In genomic region chr11:123654566-123655081, GRCh38 we compare ENCODE assay signal across 8 cellular contexts. TPM values are rescaled to one million over a fixed set of nuclear protein-coding genes. Genes with fewer than 3 reads are reported as not detected.
DNase-seq lines count a peak whose midpoint lies in the region; ATAC-seq and TF ChIP-seq lines count a peak whose summit lies in the region.

Gene SCN3B (minus strand): TSS chr11:123654624. CDS start chr11:123653801, 823 bp downstream.

- WGBS in upper lobe of left lung, 2 donors: 0 to 2% methylated on average over 21 to 24 of the region's 44 CpGs

- H3K27me3 Mint-ChIP-seq in naive B cell: peaks cover 43 to 45% (median 45%) of the 10 kb centered on the region in 3 donors

- peak; percentile 82 to 88 for DNase-seq in NCI-H2081 (lab: John Stamatoyannopoulos, UW)
- DNase-seq in activated T-cell treated with anti-CD3 and anti-CD28 coated beads, Interleukin-2, amount 50 U/mL, for 1 hour: peak; percentile 22
- peak; percentile 59 for DNase-seq in fibroblast of the aortic adventitia (ENCODE audit: low read depth)
- DNase-seq in naive B cell: peak; percentile 2
- DNase-seq in upper lobe of left lung: peak; percentile 29 to 88

- peaks cover 87% of the 10 kb centered on the region for H3K27me3 ChIP-seq in ACC112 (ENCODE audit: insufficient read depth, low read length)
- H3K27me3 ChIP-seq in upper lobe of left lung: peaks cover 0 to 19% (median 5%) of the 10 kb centered on the region in 4 donors

- TF ChIP-seq CTCF in fibroblast of the aortic adventitia (IDR thresholded peaks at IDR 0.05; ENCODE audit: insufficient read depth, low read length) (no peak), upper lobe of left lung (IDR thresholded peaks at IDR 0.05) (no peak)

- H3K27ac Mint-ChIP-seq in naive B cell: no peak within 1 kb of the TSS

- H2AFZ ChIP-seq in ACC112 (ENCODE audit: low read length, unreplicated experiment): peak within 1 kb of the TSS; percentile 16

- peaks cover 0 to 25% of the 10 kb centered on the region in 2 donors for H3K36me3 Mint-ChIP-seq in naive B cell

- no peaks in the 10 kb centered on the region for H3K4me1 ChIP-seq in ACC112 (ENCODE audit: control insufficient read depth, insufficient read depth, low read length, unreplicated experiment)
- peaks cover 12 to 22% (median 17%) of the 10 kb centered on the region in 4 donors for H3K4me1 ChIP-seq in upper lobe of left lung

- H3K9me3 Mint-ChIP-seq in naive B cell: peaks cover 12 to 32% (median 17%) of the 10 kb centered on the region in 7 donors

- no peak for TF ChIP-seq EP300 in upper lobe of left lung (IDR thresholded peaks at IDR 0.05)

- no peaks in the 10 kb centered on the region for H3K36me3 ChIP-seq in ACC112 (ENCODE audit: insufficient read depth, low read length)
- H3K36me3 ChIP-seq in upper lobe of left lung: no peaks in the 10 kb centered on the region

- H3K27ac ChIP-seq in ACC112 (ENCODE audit: low read depth, low read length) (no peak within 1 kb of the TSS), upper lobe of left lung (no peak within 1 kb of the TSS)

- no peaks in the 10 kb centered on the region for H3K79me2 ChIP-seq in ACC112 (ENCODE audit: control insufficient read depth, insufficient read depth, low read length, unreplicated experiment)

- ATAC-seq in GM18505 (IDR thresholded peaks at IDR 0.05; ENCODE audit: unreplicated experiment): peak; percentile 59
- peak in 1 of 2 donors; percentile 48 for ATAC-seq in naive B cell (ENCODE audit: low read depth in 2 of 2)
- peak; percentile 87 to 95 for ATAC-seq in upper lobe of left lung (ENCODE audit: low FRiP score in 2 of 2)
- no peak for ATAC-seq in HG02763 (IDR thresholded peaks at IDR 0.05; ENCODE audit: unreplicated experiment)

- peak within 1 kb of the TSS; percentile 68 to 88 (median 76) for H3K4me3 Mint-ChIP-seq in naive B cell

- TF ChIP-seq POLR2A in GM18505 (IDR thresholded peaks at IDR 0.05; ENCODE audit: borderline replicate concordance, extremely low read depth, insufficient read depth, insufficient read length) (no peak), upper lobe of left lung (IDR thresholded peaks at IDR 0.05) (no peak)

- H3K4me1 Mint-ChIP-seq in naive B cell: peaks cover 4 to 27% (median 10%) of the 10 kb centered on the region in 3 donors

- H3K4me3 ChIP-seq in ACC112 (ENCODE audit: low read depth, low read length) (peak within 1 kb of the TSS; percentile 76), fibroblast of the aortic adventitia (ENCODE audit: low read depth, low read length) (peak within 1 kb of the TSS; percentile 69), upper lobe of left lung (peak within 1 kb of the TSS; percentile 47 to 59 (median 48))

- no peaks in the 10 kb centered on the region for H3K9me3 ChIP-seq in upper lobe of left lung

RNA-seq across cellular contexts. Expression of gene SCN3B, which starts in this region (rescaled TPM):
- not detected in 2 replicates for total RNA-seq in fibroblast of the aortic adventitia (ENCODE audit: low replicate concordance)
- polyA plus RNA-seq in naive B cell (ENCODE audit: low read depth in 6 of 6): under 1 TPM in 1 of 6 donors, not detected in 5; 0.10 TPM
- 1 to 10 TPM in 3 of 6 donors, under 1 TPM in 1, not detected in 2; 0.46 to 2.7 (median 1.4) TPM for total RNA-seq in upper lobe of left lung

Comparison
In these comparisons a context has a peak if more than half of its experiments do, and no peak if none do; other contexts are left out.
1. Peak in DNase-seq and H3K4me3 ChIP-seq in fibroblast of the aortic adventitia; RNA of the gene not detected or under 1 TPM.
2. Peak in DNase-seq in naive B cell; RNA of the gene not detected or under 1 TPM.
3. DNase-seq: peak in every context shown above with its lines; median percentile 85 in NCI-H2081; 59 in fibroblast of the aortic adventitia; 58 in upper lobe of left lung; 22 in activated T-cell treated with anti-CD3 and anti-CD28 coated beads, Interleukin-2, amount 50 U/mL, for 1 hour; 2 in naive B cell.